In genomic region chr17:82205720-82206508, GRCh38 we compare ENCODE assay signal across 8 cellular contexts. TPM values are rescaled to one million over a fixed set of nuclear protein-coding genes. Genes with fewer than 3 reads are reported as not detected.
DNase-seq lines count a peak whose midpoint lies in the region; ATAC-seq and TF ChIP-seq lines count a peak whose summit lies in the region.

No MANE protein-coding gene starts in this region.

- peaks cover 9% of the 10 kb centered on the region for H3F3A ChIP-seq in GM23248 (ENCODE audit: insufficient read depth)

- H3K27ac Mint-ChIP-seq in CD4-positive, alpha-beta T cell: peak overlapping the region; percentile 95
- peak overlapping the region; percentile 97 for H3K27ac Mint-ChIP-seq in activated naive CD8-positive, alpha-beta T cell treated with anti-CD3 and anti-CD28 coated beads, Interleukin-2, amount 10 ng/mL, durations not matched to agents 7 days and 5 days

- peaks cover 50% of the 10 kb centered on the region for H3K4me1 Mint-ChIP-seq in CD4-positive, alpha-beta T cell (ENCODE audit: low read depth)
- peaks cover 50% of the 10 kb centered on the region for H3K4me1 Mint-ChIP-seq in activated naive CD8-positive, alpha-beta T cell treated with anti-CD3 and anti-CD28 coated beads, Interleukin-2, amount 10 ng/mL, durations not matched to agents 7 days and 5 days

- H3K4me2 ChIP-seq in GM23248 (ENCODE audit: unreplicated experiment): no peak overlapping the region
- peak overlapping the region; percentile 17 for H3K4me2 ChIP-seq in trophoblast cell (ENCODE audit: low read length)

- H4K12ac ChIP-seq in trophoblast cell (ENCODE audit: low read depth, low read length): peak overlapping the region; percentile 24

- peak overlapping the region; percentile 77 for H3K27ac ChIP-seq in CD4-positive, alpha-beta T cell (ENCODE audit: low read depth, low read length)
- H3K27ac ChIP-seq in GM23248 (peak overlapping the region; percentile 21), trophoblast cell (ENCODE audit: low read depth, low read length) (peak overlapping the region; percentile 55), vagina (peak overlapping the region; percentile 74)

- H3K36me3 Mint-ChIP-seq in CD4-positive, alpha-beta T cell (ENCODE audit: low read depth): peaks cover 6% of the 10 kb centered on the region
- H3K36me3 Mint-ChIP-seq in activated naive CD8-positive, alpha-beta T cell treated with anti-CD3 and anti-CD28 coated beads, Interleukin-2, amount 10 ng/mL, durations not matched to agents 7 days and 5 days: peaks cover 10% of the 10 kb centered on the region

- H2BK12ac ChIP-seq in trophoblast cell (ENCODE audit: low read length): no peak overlapping the region

- WGBS in GM23248 (ENCODE audit: low coverage in 1 of 2, low lambda C conversion rate in 2 of 2, missing lambda C conversion rate in 2 of 2), 2 experiments: 16 to 17% methylated on average over 20 of the region's 21 CpGs
- WGBS in trophoblast cell (ENCODE audit: extremely low coverage, insufficient coverage, insufficient read length): no CpG with 5 or more reads among the region's 21 CpGs

- H3K4me1 ChIP-seq in GM23248 (ENCODE audit: insufficient read depth) (peaks cover 15% of the 10 kb centered on the region), trophoblast cell (ENCODE audit: control insufficient read depth in 1 of 2, insufficient read depth in 2 of 2, low read length in 2 of 2) (peaks cover 4 to 5% of the 10 kb centered on the region in 2 experiments), vagina (peaks cover 21% of the 10 kb centered on the region)

- peak overlapping the region; percentile 23 for H3K4me3 Mint-ChIP-seq in CD4-positive, alpha-beta T cell
- H3K4me3 Mint-ChIP-seq in activated naive CD8-positive, alpha-beta T cell treated with anti-CD3 and anti-CD28 coated beads, Interleukin-2, amount 10 ng/mL, durations not matched to agents 7 days and 5 days: peak overlapping the region; percentile 75

- no peaks in the 10 kb centered on the region for H4K20me1 ChIP-seq in GM23248 (ENCODE audit: insufficient read depth)

- H2AFZ ChIP-seq in GM23248: peak overlapping the region; percentile 82
- H2AFZ ChIP-seq in trophoblast cell (ENCODE audit: insufficient read depth, low read length, poor library complexity): peak overlapping the region; percentile 81

- H3K23ac ChIP-seq in trophoblast cell (ENCODE audit: low read length): no peak overlapping the region

- H4K8ac ChIP-seq in trophoblast cell (ENCODE audit: low read depth, low read length): peak overlapping the region; percentile 88

- peak; percentile 92 for TF ChIP-seq CTCF in CD4-positive, alpha-beta T cell (IDR thresholded peaks at IDR 0.05)
- TF ChIP-seq CTCF in vagina (IDR thresholded peaks at IDR 0.05): peak; percentile 64 to 93 (median 85)

- H2AK5ac ChIP-seq in trophoblast cell (ENCODE audit: low read length): peak overlapping the region; percentile 18

- TF ChIP-seq POLR2A in vagina (IDR thresholded peaks at IDR 0.05): no peak

- H2BK5ac ChIP-seq in trophoblast cell (ENCODE audit: low read depth, low read length, poor library complexity): peak overlapping the region; percentile 55

- H3K79me2 ChIP-seq in GM23248 (ENCODE audit: insufficient read depth) (peaks cover 23% of the 10 kb centered on the region), trophoblast cell (ENCODE audit: control insufficient read depth, insufficient read depth, low read length, poor library complexity) (no peaks in the 10 kb centered on the region)

- H3K9ac ChIP-seq in GM23248: peak overlapping the region; percentile 58
- H3K9ac ChIP-seq in trophoblast cell (ENCODE audit: low read length): no peak overlapping the region

- H3K9me3 Mint-ChIP-seq in CD4-positive, alpha-beta T cell: no peaks in the 10 kb centered on the region
- no peaks in the 10 kb centered on the region for H3K9me3 Mint-ChIP-seq in activated naive CD8-positive, alpha-beta T cell treated with anti-CD3 and anti-CD28 coated beads, Interleukin-2, amount 10 ng/mL, durations not matched to agents 7 days and 5 days

- H3K18ac ChIP-seq in trophoblast cell (ENCODE audit: low read length): no peak overlapping the region

- CTCF ChIA-PET in CD4-positive, alpha-beta T cell (lab: Charles Lee): interaction anchor here (0.6 to 2.3 kb wide), 14 partner anchors 9 to 244 kb away, joined by 3 to 14 read pairs (median 4); partner anchors contain the start of genes CSNK1D and SLC16A3

- intact Hi-C loops in CD4-positive, alpha-beta T cell (cut with DNase I, micrococcal nuclease): loop anchor here (1.0 to 10.0 kb wide), 2 partner anchors 89 to 115 kb away; no protein-coding TSS in a partner anchor
- intact Hi-C loops in Right ventricle myocardium inferior (cut with DNase I) (loop anchor here (1.0 kb wide), 1 partner anchor 115 kb away; no protein-coding TSS in a partner anchor), vagina (cut with DNase I) (loop anchor here (10.0 kb wide), 1 partner anchor 119 kb away; no protein-coding TSS in a partner anchor)

- H3K9me2 ChIP-seq in GM23248 (ENCODE audit: insufficient read depth): no peaks in the 10 kb centered on the region

- H3K27me3 Mint-ChIP-seq in CD4-positive, alpha-beta T cell: no peaks in the 10 kb centered on the region
- H3K27me3 Mint-ChIP-seq in activated naive CD8-positive, alpha-beta T cell treated with anti-CD3 and anti-CD28 coated beads, Interleukin-2, amount 10 ng/mL, durations not matched to agents 7 days and 5 days: no peaks in the 10 kb centered on the region

- H3K14ac ChIP-seq in trophoblast cell (ENCODE audit: low read length): no peak overlapping the region

- ATAC-seq in CD4-positive, alpha-beta T cell (ENCODE audit: poor library complexity): peak; percentile 86
- ATAC-seq in activated naive CD8-positive, alpha-beta T cell treated with anti-CD3 and anti-CD28 coated beads, Interleukin-2, amount 10 ng/mL, durations not matched to agents 7 days and 5 days (ENCODE audit: low read depth): peak; percentile 75
- peak; percentile 87 for ATAC-seq in Right ventricle myocardium inferior

- H3K27me3 ChIP-seq in CD4-positive, alpha-beta T cell (ENCODE audit: control insufficient read depth, insufficient read depth, low read length): no peaks in the 10 kb centered on the region
- H3K27me3 ChIP-seq in GM23248 (replicated peaks; ENCODE audit: insufficient read depth) (no peaks in the 10 kb centered on the region), trophoblast cell (ENCODE audit: insufficient read depth, low read length) (no peaks in the 10 kb centered on the region), vagina (no peaks in the 10 kb centered on the region)

- H3K4ac ChIP-seq in trophoblast cell (ENCODE audit: low read depth, low read length): no peak overlapping the region

- no peaks in the 10 kb centered on the region for H3K9me3 ChIP-seq in CD4-positive, alpha-beta T cell (ENCODE audit: control insufficient read depth, low read length)
- H3K9me3 ChIP-seq in GM23248 (ENCODE audit: low read depth): no peaks in the 10 kb centered on the region
- no peaks in the 10 kb centered on the region for H3K9me3 ChIP-seq in trophoblast cell (ENCODE audit: insufficient read depth, low read depth, low read length)
- H3K9me3 ChIP-seq in vagina: no peaks in the 10 kb centered on the region

- peak; percentile 60 to 80 (median 73) for DNase-seq in CD4-positive, alpha-beta T cell
- DNase-seq in GM23248 (peak; percentile 92), NCI-H128 (lab: John Stamatoyannopoulos, UW; ENCODE audit: unreplicated experiment) (peak; percentile 26), SKM-1 treated with dmso at 0.1 percent for 144 hours (lab: John Stamatoyannopoulos, UW; ENCODE audit: unreplicated experiment) (peak; percentile 88), Right ventricle myocardium inferior (ENCODE audit: missing footprints) (peak; percentile 92), trophoblast cell (peak; percentile 95 to 97), vagina (ENCODE audit: extremely low spot score in 2 of 2) (no peak)
- DNase-seq in activated naive CD8-positive, alpha-beta T cell treated with anti-CD3 and anti-CD28 coated beads, Interleukin-2, amount 10 ng/mL, durations not matched to agents 7 days and 5 days: peak; percentile 85

- H3K79me1 ChIP-seq in trophoblast cell (ENCODE audit: low read length): no peaks in the 10 kb centered on the region

- H4K91ac ChIP-seq in trophoblast cell (ENCODE audit: low read depth, low read length): peak overlapping the region; percentile 84

- no peak overlapping the region for H2BK120ac ChIP-seq in trophoblast cell (ENCODE audit: insufficient read depth, low read length, poor library complexity)

- POLR2A ChIA-PET in CD4-positive, alpha-beta T cell (lab: Charles Lee): interaction anchor here (0.8 to 2.5 kb wide), 17 partner anchors 9 to 313 kb away, joined by 3 to 23 read pairs (median 4); partner anchors contain the start of genes CSNK1D, DCXR, FOXK2 and SLC16A3
- POLR2A ChIA-PET in activated naive CD8-positive, alpha-beta T cell treated with anti-CD3 and anti-CD28 coated beads, Interleukin-2, amount 10 ng/mL, durations not matched to agents 7 days and 5 days (lab: Charles Lee): interaction anchor here (0.6 to 2.1 kb wide), 10 partner anchors 24 to 168 kb away, joined by 3 to 27 read pairs (median 3); partner anchors contain the start of genes DCXR and SLC16A3

- in situ Hi-C loops in GM23248 (cut with MboI): no loop called here

- H3K36me3 ChIP-seq in GM23248 (ENCODE audit: low read depth): no peaks in the 10 kb centered on the region
- peaks cover 6 to 7% of the 10 kb centered on the region in 2 experiments for H3K36me3 ChIP-seq in trophoblast cell (ENCODE audit: control insufficient read depth in 1 of 2, insufficient read depth in 2 of 2, low read length in 2 of 2)
- H3K36me3 ChIP-seq in vagina: no peaks in the 10 kb centered on the region

- H3K4me3 ChIP-seq in GM23248 (no peak overlapping the region; the same call in 1 of the 2 replicates), trophoblast cell (ENCODE audit: low read depth, low read length) (no peak overlapping the region), vagina (no peak overlapping the region)

RNA-seq across cellular contexts. Expression of gene CCDC57, which starts 6.7 kb away (rescaled TPM):
- 100 to 1,000 TPM; 129 to 135 TPM for total RNA-seq in CD4-positive, alpha-beta T cell
- 12.3 and 15.3 TPM in 2 replicates for total RNA-seq in GM23248 (2014; rRNA removed; shearing (Covaris generic))
- polyA plus RNA-seq in GM23248 (2016; fragmentation: Nextera tagmentation; extraction: Ambion mirVana): 6.2 and 10.6 TPM in 2 replicates
- total RNA-seq in activated naive CD8-positive, alpha-beta T cell treated with anti-CD3 and anti-CD28 coated beads, Interleukin-2, amount 10 ng/mL, durations not matched to agents 7 days and 5 days: 10 to 100 TPM; 79.5 to 81.7 TPM
- total RNA-seq in Right ventricle myocardium inferior (7.9 TPM), vagina (26.5 TPM)
- 16.0 and 17.2 TPM in 2 replicates for polyA plus RNA-seq in trophoblast cell (2013)

RNA-seq across cellular contexts. Expression of gene SLC16A3, which starts 22.9 kb away (rescaled TPM):
- 10 to 100 TPM; 93.4 to 99.0 TPM for total RNA-seq in CD4-positive, alpha-beta T cell
- total RNA-seq in GM23248 (2014; rRNA removed; shearing (Covaris generic)): 550 and 595 TPM in 2 replicates
- polyA plus RNA-seq in GM23248 (2016; fragmentation: Nextera tagmentation; extraction: Ambion mirVana): 95.5 and 97.7 TPM in 2 replicates
- 100 to 1,000 TPM; 195 to 211 TPM for total RNA-seq in activated naive CD8-positive, alpha-beta T cell treated with anti-CD3 and anti-CD28 coated beads, Interleukin-2, amount 10 ng/mL, durations not matched to agents 7 days and 5 days
- total RNA-seq in Right ventricle myocardium inferior: 10.4 TPM
- polyA plus RNA-seq in trophoblast cell (2013): 106 and 112 TPM in 2 replicates
- total RNA-seq in vagina: 21.1 TPM

Comparison
In these comparisons a context has a peak if more than half of its experiments do, and no peak if none do; other contexts are left out.
1. DNase-seq: peak in CD4-positive, alpha-beta T cell (10 of 10), GM23248 (single experiment), NCI-H128 (single experiment), SKM-1 treated with dmso at 0.1 percent for 144 hours (single experiment), activated naive CD8-positive, alpha-beta T cell treated with anti-CD3 and anti-CD28 coated beads, Interleukin-2, amount 10 ng/mL, durations not matched to agents 7 days and 5 days (single experiment), Right ventricle myocardium inferior (single experiment) and trophoblast cell (2 of 2); none in vagina (0 of 2).
2. H3K27ac ChIP-seq: peak in every context shown above with its lines; median percentile 77 in CD4-positive, alpha-beta T cell; 74 in vagina; 55 in trophoblast cell; 21 in GM23248.
3. Peak in every context shown above with its lines, with median percentiles within 50 percentile points of each other: ATAC-seq.